Comparison of ENCODE assay signal across 9 cellular contexts in genomic region chr9:136643596-136644342, GRCh38. TPM values are rescaled to one million over a fixed set of nuclear protein-coding genes. Genes with fewer than 3 reads are reported as not detected.
DNase-seq lines count a peak whose midpoint lies in the region; ATAC-seq and TF ChIP-seq lines count a peak whose summit lies in the region.
"Had no signal": no experiment of that assay in that cellular context is flagged by ENCODE, and none has a peak within 500 bp of the region (broad histone marks: within the 10 kb centered on the region; RNA-seq: fewer than 3 reads in every experiment).

No MANE protein-coding gene starts in this region.

- no peak overlapping the region for H2BK120ac ChIP-seq in neuronal stem cell (ENCODE audit: low read depth, low read length)

- H2AK5ac ChIP-seq in neuronal stem cell (ENCODE audit: low read depth, low read length) = peak overlapping the region; percentile 48

- H3K9me3 ChIP-seq in BE2C = no peaks in the 10 kb centered on the region
- H3K9me3 ChIP-seq in Peyer's patch = no peaks in the 10 kb centered on the region
- no peaks in the 10 kb centered on the region for H3K9me3 ChIP-seq in heart left ventricle
- peaks cover 0 to 2% of the 10 kb centered on the region in 2 donors for H3K9me3 ChIP-seq in neuronal stem cell (replicated peaks in 1 of 2; ENCODE audit: control insufficient read depth in 2 of 2, insufficient read depth in 1 of 2, low read depth in 1 of 2, low read length in 2 of 2)

- H2BK5ac ChIP-seq in neuronal stem cell (ENCODE audit: low read length) = peak overlapping the region; percentile 1

- ATAC-seq in heart left ventricle = no peak
- ATAC-seq in HG03039 (IDR thresholded peaks at IDR 0.05; ENCODE audit: unreplicated experiment) = no peak
- ATAC-seq in activated CD4-positive, CD25-positive, alpha-beta regulatory T cell treated with anti-CD3 and anti-CD28 coated beads, Interleukin-2, amount 50 U/mL, for 24 hours = no peak

- no peak overlapping the region for H4K91ac ChIP-seq in neuronal stem cell (ENCODE audit: low read depth, low read length, poor library complexity)

- intact Hi-C loops in heart left ventricle (cut with DNase I) = loop anchor here in 5 of 10 donors (2.0 to 5.0 kb wide), 3 partner anchors 15 to 51 kb away; no protein-coding TSS in a partner anchor

- peak overlapping the region; percentile 53 for H3K23ac ChIP-seq in neuronal stem cell (ENCODE audit: low read depth, low read length, poor library complexity)

- H2AFZ ChIP-seq in neuronal stem cell (ENCODE audit: low read length) = peak overlapping the region; percentile 99

- H3K4me1 ChIP-seq in BE2C (peaks cover 12% of the 10 kb centered on the region), Peyer's patch (peaks cover 0 to 29% (median 14%) of the 10 kb centered on the region in 4 donors), heart left ventricle (peaks cover 4 to 70% (median 47%) of the 10 kb centered on the region in 12 donors), neuronal stem cell (ENCODE audit: control insufficient read depth in 2 of 2, insufficient read depth in 1 of 2, low read depth in 1 of 2, low read length in 2 of 2) (peaks cover 17 to 32% of the 10 kb centered on the region in 2 donors)

- H3K4ac ChIP-seq in neuronal stem cell (ENCODE audit: low read length) = no peak overlapping the region

- peak overlapping the region; percentile 38 for H3K18ac ChIP-seq in neuronal stem cell (ENCODE audit: low read length)

- no peak overlapping the region for H4K8ac ChIP-seq in neuronal stem cell (ENCODE audit: low read depth, low read length)

- no peak overlapping the region for H3K9ac ChIP-seq in neuronal stem cell (ENCODE audit: low read depth, low read length, poor library complexity)

- peak overlapping the region in 3 of 4 donors; percentile 42 to 72 (median 64) for H3K27ac ChIP-seq in Peyer's patch
- H3K27ac ChIP-seq in heart left ventricle = peak overlapping the region; percentile 78 to 99 (median 94)
- no peak overlapping the region for H3K27ac ChIP-seq in neuronal stem cell (replicated peaks; ENCODE audit: low read length)

- no peak overlapping the region for H3K14ac ChIP-seq in neuronal stem cell (ENCODE audit: low read length)

- TF ChIP-seq POLR2A in Peyer's patch (IDR thresholded peaks at IDR 0.05) (no peak), heart left ventricle (IDR thresholded peaks at IDR 0.05) (no peak)

- WGBS in heart left ventricle, 4 donors = 45 to 62% (median 56%) methylated on average over 28 to 31 of the region's 31 CpGs
- no CpG with 5 or more reads among the region's 31 CpGs for WGBS in neuronal stem cell (ENCODE audit: extremely low coverage in 2 of 2, insufficient read length in 2 of 2, insufficient replicate concordance in 1 of 2), 2 donors

- DNase-seq in BE2C (peak; percentile 9), Peyer's patch (peak in 1 of 3 donors; percentile 41), heart left ventricle (peak in 4 of 5 donors; percentile 48 to 56 (median 50)), neuronal stem cell (ENCODE audit: low spot score) (no peak), RPMI8226 (no peak)
- DNase-seq in activated naive CD4-positive, alpha-beta T cell (lab: John Stamatoyannopoulos, UW) = no peak
- DNase-seq: NCI-H2029 treated with DMSO at 0.1 percent for 48 hours had no signal

- no peaks in the 10 kb centered on the region for H3K36me3 ChIP-seq in BE2C
- no peaks in the 10 kb centered on the region for H3K36me3 ChIP-seq in Peyer's patch
- no peaks in the 10 kb centered on the region for H3K36me3 ChIP-seq in heart left ventricle
- H3K36me3 ChIP-seq in neuronal stem cell (replicated peaks in 1 of 2; ENCODE audit: control insufficient read depth in 2 of 2, insufficient read depth in 2 of 2, low read length in 2 of 2) = no peaks in the 10 kb centered on the region

- TF ChIP-seq CTCF in BE2C (IDR thresholded peaks at IDR 0.05; ENCODE audit: low read depth, low read length) (no peak), Peyer's patch (IDR thresholded peaks at IDR 0.05) (no peak), heart left ventricle (IDR thresholded peaks at IDR 0.05) (no peak)

- no peak overlapping the region for H2BK12ac ChIP-seq in neuronal stem cell (ENCODE audit: low read length)

- no peak overlapping the region for H3K4me3 ChIP-seq in BE2C (ENCODE audit: low read depth, low read length)
- H3K4me3 ChIP-seq in Peyer's patch = peak overlapping the region in 3 of 4 donors; percentile 17 to 25 (median 18)
- H3K4me3 ChIP-seq in heart left ventricle = peak overlapping the region; percentile 21 to 64 (median 54)
- no peak overlapping the region for H3K4me3 ChIP-seq in neuronal stem cell (ENCODE audit: low read length in 2 of 2)

- H3K27me3 ChIP-seq in BE2C (no peaks in the 10 kb centered on the region), Peyer's patch (peaks cover 0 to 10% of the 10 kb centered on the region in 2 donors), heart left ventricle (peaks cover 0 to 3% (median 0%) of the 10 kb centered on the region in 9 donors), neuronal stem cell (ENCODE audit: control insufficient read depth in 3 of 3, insufficient read depth in 3 of 3, low read depth in 1 of 3, low read length in 3 of 3) (no peaks in the 10 kb centered on the region)

- no peak overlapping the region for H3K4me2 ChIP-seq in neuronal stem cell (ENCODE audit: insufficient read depth, low read length, poor library complexity, severe bottlenecking)

- H2BK15ac ChIP-seq in neuronal stem cell (ENCODE audit: low read length) = peak overlapping the region; percentile 100

- H3K79me1 ChIP-seq in neuronal stem cell (ENCODE audit: low read depth, low read length) = peaks cover 2% of the 10 kb centered on the region

RNA-seq across cellular contexts. Expression of gene EGFL7, which starts 18.9 kb away (rescaled TPM):
- polyA plus RNA-seq in BE2C (2012; ENCODE audit: insufficient read depth, insufficient read length, low read depth) = 154 TPM
- total RNA-seq in Peyer's patch (10 to 100 TPM; 21.5 to 77.6 (median 46.0) TPM), heart left ventricle (100 to 1,000 TPM in 2 of 9 donors, 10 to 100 TPM in 7; 56.4 to 142 (median 94.0) TPM)
- 100 to 1,000 TPM; 103 to 137 TPM for polyA plus RNA-seq in heart left ventricle
- 33.1 TPM for polyA plus RNA-seq in neuronal stem cell (2013, experiment 1 of 2)
- 32.0 TPM for polyA plus RNA-seq in neuronal stem cell (2013, experiment 2 of 2)

RNA-seq across cellular contexts. Expression of gene AGPAT2, which starts 43.5 kb away (rescaled TPM):
- polyA plus RNA-seq in BE2C (2012; ENCODE audit: insufficient read depth, insufficient read length, low read depth) = 82.5 TPM
- total RNA-seq in Peyer's patch = 100 to 1,000 TPM in 3 of 4 donors, 10 to 100 TPM in 1; 97.4 to 802 (median 479) TPM
- 10 to 100 TPM; 52.4 to 90.7 (median 62.5) TPM for total RNA-seq in heart left ventricle
- 100 to 1,000 TPM in 1 of 2 donors, 10 to 100 TPM in 1; 88.8 to 122 TPM for polyA plus RNA-seq in heart left ventricle
- polyA plus RNA-seq in neuronal stem cell (2013, experiment 1 of 2) = 3.7 TPM
- polyA plus RNA-seq in neuronal stem cell (2013, experiment 2 of 2) = 3.5 TPM

Comparison
In these comparisons a context has a peak if more than half of its experiments do, and no peak if none do; other contexts are left out.
1. DNase-seq: peak in BE2C (single experiment) and heart left ventricle (4 of 5); none in neuronal stem cell (single experiment), RPMI8226 (single experiment) and activated naive CD4-positive, alpha-beta T cell (0 of 4).
2. H3K4me3 ChIP-seq: peak in Peyer's patch (3 of 4) and heart left ventricle (12 of 12); none in BE2C (single experiment) and neuronal stem cell (0 of 2).